ENCODE assay signal across 1 cellular context in the genomic region with DNA sequence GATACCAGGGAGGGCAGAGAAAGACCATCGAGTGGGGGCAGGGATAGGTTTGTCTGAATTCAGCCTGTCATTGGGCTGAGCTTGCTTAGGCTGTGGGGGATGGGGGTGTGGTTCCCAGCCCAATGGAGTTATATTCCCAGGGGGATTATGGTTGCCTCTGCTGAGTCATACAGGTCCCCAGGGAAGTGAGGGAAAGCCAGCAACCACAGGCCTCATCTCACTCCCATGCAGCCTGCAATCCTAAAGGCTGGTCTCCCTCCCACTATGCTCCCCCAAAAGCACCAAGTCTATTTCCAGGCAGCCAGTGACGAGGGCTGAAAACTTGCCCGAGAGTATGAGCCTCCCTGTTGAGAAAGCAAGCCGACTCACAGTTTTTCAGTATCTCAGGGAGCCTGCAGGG.
TF ChIP-seq lines count a peak whose summit lies in the region.

No MANE protein-coding gene starts in this region.

TF ChIP-seq in GM12878, 131 proteins besides CTCF, POLR2A, EP300 and RAD21 (continued from another document):
- TF ChIP-seq IKZF1 (conservative IDR thresholded peaks at IDR 0.05): peak; percentile 38; the same call in 1 of the 2 replicates
- no peak for TF ChIP-seq ELK1 (IDR thresholded peaks at IDR 0.05; ENCODE audit: low read depth, low read length)
- peak; percentile 90 for TF ChIP-seq MEF2B (IDR thresholded peaks at IDR 0.05; ENCODE audit: partially characterized antibody, poor library complexity, severe bottlenecking)
- no peak for TF ChIP-seq ATF7 (IDR thresholded peaks at IDR 0.05; ENCODE audit: low read depth)
- TF ChIP-seq HDAC6 (IDR thresholded peaks at IDR 0.05; ENCODE audit: unreplicated experiment): no peak
- TF ChIP-seq ZNF622 (IDR thresholded peaks at IDR 0.05): no peak
